25 cellular contexts compared by ENCODE assay signal in genomic region chr12:47326190-47326589, GRCh38.
"Had no signal": no experiment of that assay in that cellular context is flagged by ENCODE, and none has a peak within 500 bp of the region (broad histone marks: within the 10 kb centered on the region; RNA-seq: fewer than 3 reads in every experiment).

No MANE protein-coding gene starts in this region.

- DNase-seq: dorsolateral prefrontal cortex; effector CD4-positive, alpha-beta T cell; endodermal cell; foreskin fibroblast; gastrocnemius medialis; head of caudate nucleus; kidney; mesendoderm; midbrain; naive thymus-derived CD4-positive, alpha-beta T cell; nucleus accumbens; sigmoid colon; stimulated activated CD4-positive, alpha-beta T cell treated with anti-CD3 and anti-CD28 coated beads, Interleukin-2, amount 100 ng/mL, for 24 hours; stimulated activated CD4-positive, alpha-beta T cell treated with anti-CD3 and anti-CD28 coated beads, Interleukin-4, amount 100 ng/mL, for 24 hours; stimulated activated naive CD4-positive, alpha-beta T cell treated with Interleukin-2 at 50 U/mL for 16 hours; stomach; thyroid gland had no signal

- H3K4me3 ChIP-seq: dorsolateral prefrontal cortex, gastrocnemius medialis, neural progenitor cell, prostate gland, right atrium auricular region, sigmoid colon, stomach, thyroid gland had no signal

- H3K9me3 ChIP-seq: gastrocnemius medialis, prostate gland, right atrium auricular region, sigmoid colon, stomach, thyroid gland had no signal

- H3K4me1 ChIP-seq: gastrocnemius medialis, neural progenitor cell, prostate gland, right atrium auricular region, sigmoid colon, stomach, thyroid gland had no signal

- H3K4me2 ChIP-seq: neural progenitor cell had no signal

- H3K27me3 ChIP-seq: dorsolateral prefrontal cortex, gastrocnemius medialis, neural progenitor cell, right atrium auricular region, sigmoid colon, stomach, thyroid gland had no signal

- ATAC-seq: esophagus mucosa; gastrocnemius medialis; left lobe of liver; naive thymus-derived CD4-positive, alpha-beta T cell; stimulated activated effector memory CD8-positive, alpha-beta T cell treated with anti-CD3 and anti-CD28 coated beads, Interleukin-12 subunit alpha, Interleukin-12 subunit beta, amount 100 ng/mL, for 72 hours had no signal

- H3K27ac ChIP-seq: dorsolateral prefrontal cortex, epithelial cell of prostate, gastrocnemius medialis, neural progenitor cell, prostate gland, right atrium auricular region, sigmoid colon, stomach, thyroid gland had no signal

- H3K9me3 Mint-ChIP-seq: endodermal cell had no signal

- H3K4me1 Mint-ChIP-seq: endodermal cell, nephron, neural progenitor cell had no signal

- H3K9ac ChIP-seq: neural progenitor cell had no signal

- H3K27me3 Mint-ChIP-seq: naive thymus-derived CD4-positive, alpha-beta T cell had no signal

- H3K36me3 Mint-ChIP-seq: neural progenitor cell; stimulated activated effector memory CD8-positive, alpha-beta T cell treated with anti-CD3 and anti-CD28 coated beads, Interleukin-12 subunit alpha, Interleukin-12 subunit beta, amount 100 ng/mL, for 72 hours had no signal

- H2AFZ ChIP-seq: neural progenitor cell had no signal

- H3K27ac Mint-ChIP-seq: endodermal cell; naive thymus-derived CD4-positive, alpha-beta T cell; nephron; neural progenitor cell had no signal

- H3K4me3 Mint-ChIP-seq: endodermal cell; naive thymus-derived CD4-positive, alpha-beta T cell; nephron; neural progenitor cell; stimulated activated effector memory CD8-positive, alpha-beta T cell treated with anti-CD3 and anti-CD28 coated beads, Interleukin-12 subunit alpha, Interleukin-12 subunit beta, amount 100 ng/mL, for 72 hours had no signal

- H3K36me3 ChIP-seq: gastrocnemius medialis, neural progenitor cell, prostate gland, right atrium auricular region, sigmoid colon, stomach, thyroid gland had no signal
